13 cellular contexts compared by ENCODE assay signal in the genomic region with DNA sequence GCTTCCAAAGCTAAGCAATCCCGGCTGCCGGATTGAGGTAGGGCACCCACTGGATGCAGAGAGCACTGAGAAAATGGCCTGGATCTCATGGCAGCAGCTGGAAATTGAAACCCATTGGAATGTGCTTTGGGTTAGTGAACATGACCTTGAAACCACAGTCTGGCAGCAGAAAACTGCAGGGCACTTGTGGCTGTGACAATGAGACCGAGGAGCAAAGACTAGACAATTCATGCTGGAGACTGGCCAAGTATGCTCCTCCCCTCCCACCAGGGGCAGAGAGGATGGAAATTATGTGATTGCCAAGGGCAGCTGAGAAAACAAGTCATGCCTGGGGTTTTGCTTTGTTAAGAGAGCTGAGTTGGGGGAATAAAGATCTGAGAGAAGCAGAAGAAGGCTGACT.
A peak's percentile ranks its signal among the peaks of the same experiment; 100 is the strongest.
DNase-seq lines count a peak whose midpoint lies in the region; TF ChIP-seq lines count a peak whose summit lies in the region.
"Had no signal": no experiment of that assay in that cellular context is flagged by ENCODE, and none has a peak within 500 bp of the region (broad histone marks: within the 10 kb centered on the region; RNA-seq: fewer than 3 reads in every experiment).

No MANE protein-coding gene starts in this region.

- no peak overlapping the region for H3K27ac ChIP-seq in MM.1S (ENCODE audit: low read length)
- H3K27ac ChIP-seq: pancreas had no signal

- peaks cover 8% of the 10 kb centered on the region; the same call in 1 of the 2 replicates for H3K4me1 ChIP-seq in MM.1S (ENCODE audit: low read length)
- H3K4me1 ChIP-seq: pancreas had no signal

- no peak overlapping the region for H2AFZ ChIP-seq in MM.1S (ENCODE audit: low read length)

- H3K4me3 Mint-ChIP-seq in progenitor cell of endocrine pancreas (ENCODE audit: low read depth): no peak overlapping the region
- H3K4me3 Mint-ChIP-seq: IgD-negative memory B cell; T-helper 2 cell treated with Interferon-gamma antibody and Interleukin-4, amounts not matched to agents 5 μg/mL and 100 μg/mL, for 36 hours had no signal

- H3F3A ChIP-seq in MM.1S (ENCODE audit: insufficient read depth, low read length): no peaks in the 10 kb centered on the region

- peaks cover 2% of the 10 kb centered on the region for H3K27me3 Mint-ChIP-seq in progenitor cell of endocrine pancreas

- no peak overlapping the region for H3K4me2 ChIP-seq in MM.1S (ENCODE audit: low read depth, low read length)

- H3K27me3 ChIP-seq in MM.1S (replicated peaks; ENCODE audit: insufficient read depth, low read length): no peaks in the 10 kb centered on the region
- H3K27me3 ChIP-seq: pancreas had no signal

- peaks cover 6% of the 10 kb centered on the region for H3K4me1 Mint-ChIP-seq in progenitor cell of endocrine pancreas (ENCODE audit: low read depth)

- peak; percentile 51 for DNase-seq in NCI-H2107 treated with DMSO at 0.1 percent for 48 hours (lab: John Stamatoyannopoulos, UW; ENCODE audit: unreplicated experiment)
- no peak for DNase-seq in NCI-H2107 (lab: John Stamatoyannopoulos, UW)
- DNase-seq in NCI-H748 (lab: John Stamatoyannopoulos, UW; ENCODE audit: unreplicated experiment): peak; percentile 95
- peak; percentile 42 to 71 for DNase-seq in dermis microvascular lymphatic vessel endothelial cell (ENCODE audit: low read depth in 2 of 2)
- peak; percentile 18 for DNase-seq in stromal cell of bone marrow (ENCODE audit: low read depth)
- no peak for DNase-seq in MM.1S
- DNase-seq in NCI-H82 (lab: John Stamatoyannopoulos, UW): no peak
- DNase-seq in progenitor cell of endocrine pancreas (ENCODE audit: low spot score, unreplicated experiment): no peak
- DNase-seq: 8988T; activated CD8-positive, alpha-beta memory T cell treated with anti-CD3 and anti-CD28 coated beads, Interleukin-2, amount 50 U/mL, for 4 hours; pancreas had no signal

- no peak overlapping the region for H3K4me3 ChIP-seq in MM.1S (ENCODE audit: low read length)
- H3K4me3 ChIP-seq: pancreas had no signal

- no peaks in the 10 kb centered on the region for H3K79me2 ChIP-seq in MM.1S (ENCODE audit: low read length)

- no peaks in the 10 kb centered on the region for H3K36me3 Mint-ChIP-seq in progenitor cell of endocrine pancreas (ENCODE audit: insufficient read depth)
- H3K36me3 Mint-ChIP-seq: IgD-negative memory B cell had no signal

- no peaks in the 10 kb centered on the region for H3K9me3 Mint-ChIP-seq in progenitor cell of endocrine pancreas (ENCODE audit: low read depth)
- H3K9me3 Mint-ChIP-seq: IgD-negative memory B cell; T-helper 2 cell treated with Interferon-gamma antibody and Interleukin-4, amounts not matched to agents 5 μg/mL and 100 μg/mL, for 36 hours had no signal

- H3K9me2 ChIP-seq in MM.1S (replicated peaks; ENCODE audit: insufficient read depth, low read length): no peaks in the 10 kb centered on the region

- TF ChIP-seq CTCF in MM.1S (IDR thresholded peaks at IDR 0.05; ENCODE audit: low read length) (no peak), progenitor cell of endocrine pancreas (IDR thresholded peaks at IDR 0.05; ENCODE audit: unreplicated experiment) (no peak)

- no peak overlapping the region for H3K27ac Mint-ChIP-seq in progenitor cell of endocrine pancreas
- H3K27ac Mint-ChIP-seq: T-helper 2 cell treated with Interferon-gamma antibody and Interleukin-4, amounts not matched to agents 5 μg/mL and 100 μg/mL, for 36 hours had no signal

- H4K20me1 ChIP-seq in MM.1S (ENCODE audit: insufficient read depth, low read length): no peaks in the 10 kb centered on the region

- no peaks in the 10 kb centered on the region for H3K9me3 ChIP-seq in MM.1S (replicated peaks; ENCODE audit: insufficient read depth, low read length)
- H3K9me3 ChIP-seq: pancreas had no signal

- no peak overlapping the region for H3K9ac ChIP-seq in MM.1S (ENCODE audit: low read length)

- H3K36me3 ChIP-seq in MM.1S (replicated peaks; ENCODE audit: insufficient read depth, low read length): no peaks in the 10 kb centered on the region
- H3K36me3 ChIP-seq: pancreas had no signal

Comparison
In these comparisons a context has a peak if more than half of its experiments do, and no peak if none do; other contexts are left out.
1. DNase-seq: peak in NCI-H2107 treated with DMSO at 0.1 percent for 48 hours (single experiment), NCI-H748 (single experiment), dermis microvascular lymphatic vessel endothelial cell (2 of 2) and stromal cell of bone marrow (single experiment); none in NCI-H2107 (single experiment), MM.1S (single experiment), NCI-H82 (single experiment) and progenitor cell of endocrine pancreas (single experiment).